8 cellular contexts compared by ENCODE assay signal in the genomic region with DNA sequence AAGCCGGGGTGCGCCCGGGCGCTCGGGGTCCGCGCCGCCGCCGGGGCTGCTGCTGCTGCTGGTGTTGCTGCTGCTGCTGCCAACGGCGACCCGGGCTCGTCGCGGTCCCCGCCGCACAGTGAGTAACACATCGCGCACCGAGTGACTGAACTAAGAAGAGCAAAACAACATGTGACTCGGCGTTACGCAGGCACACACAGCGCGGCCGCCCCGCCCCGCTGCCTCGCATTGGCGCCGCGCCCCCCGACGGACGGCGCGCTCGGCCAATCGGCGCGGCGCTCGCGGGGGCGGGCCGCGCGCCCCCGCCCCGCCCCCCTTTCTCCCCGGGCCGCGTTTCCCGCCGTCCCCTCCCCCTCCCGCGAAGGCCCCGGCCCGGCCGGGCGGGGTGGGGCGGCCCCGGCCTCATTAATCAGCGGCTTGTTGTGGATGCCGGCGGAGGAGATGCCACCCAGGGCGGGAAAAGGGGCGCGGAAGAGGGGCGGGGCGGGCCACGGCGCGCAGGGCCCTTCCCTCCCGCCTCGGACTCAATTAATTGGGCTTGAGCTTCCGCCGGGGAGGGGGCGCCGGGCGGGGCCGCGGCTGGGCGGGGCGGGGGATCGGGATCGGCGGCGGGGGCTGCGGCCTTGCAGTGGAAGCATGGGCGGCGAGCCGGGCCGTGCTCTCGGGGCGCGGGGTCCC. TPM values are rescaled to one million over a fixed set of nuclear protein-coding genes. Genes with fewer than 3 reads are reported as not detected.
A peak's percentile ranks its signal among the peaks of the same experiment; 100 is the strongest.
DNase-seq lines count a peak whose midpoint lies in the region; ATAC-seq and TF ChIP-seq lines count a peak whose summit lies in the region.

A gene with protein sequence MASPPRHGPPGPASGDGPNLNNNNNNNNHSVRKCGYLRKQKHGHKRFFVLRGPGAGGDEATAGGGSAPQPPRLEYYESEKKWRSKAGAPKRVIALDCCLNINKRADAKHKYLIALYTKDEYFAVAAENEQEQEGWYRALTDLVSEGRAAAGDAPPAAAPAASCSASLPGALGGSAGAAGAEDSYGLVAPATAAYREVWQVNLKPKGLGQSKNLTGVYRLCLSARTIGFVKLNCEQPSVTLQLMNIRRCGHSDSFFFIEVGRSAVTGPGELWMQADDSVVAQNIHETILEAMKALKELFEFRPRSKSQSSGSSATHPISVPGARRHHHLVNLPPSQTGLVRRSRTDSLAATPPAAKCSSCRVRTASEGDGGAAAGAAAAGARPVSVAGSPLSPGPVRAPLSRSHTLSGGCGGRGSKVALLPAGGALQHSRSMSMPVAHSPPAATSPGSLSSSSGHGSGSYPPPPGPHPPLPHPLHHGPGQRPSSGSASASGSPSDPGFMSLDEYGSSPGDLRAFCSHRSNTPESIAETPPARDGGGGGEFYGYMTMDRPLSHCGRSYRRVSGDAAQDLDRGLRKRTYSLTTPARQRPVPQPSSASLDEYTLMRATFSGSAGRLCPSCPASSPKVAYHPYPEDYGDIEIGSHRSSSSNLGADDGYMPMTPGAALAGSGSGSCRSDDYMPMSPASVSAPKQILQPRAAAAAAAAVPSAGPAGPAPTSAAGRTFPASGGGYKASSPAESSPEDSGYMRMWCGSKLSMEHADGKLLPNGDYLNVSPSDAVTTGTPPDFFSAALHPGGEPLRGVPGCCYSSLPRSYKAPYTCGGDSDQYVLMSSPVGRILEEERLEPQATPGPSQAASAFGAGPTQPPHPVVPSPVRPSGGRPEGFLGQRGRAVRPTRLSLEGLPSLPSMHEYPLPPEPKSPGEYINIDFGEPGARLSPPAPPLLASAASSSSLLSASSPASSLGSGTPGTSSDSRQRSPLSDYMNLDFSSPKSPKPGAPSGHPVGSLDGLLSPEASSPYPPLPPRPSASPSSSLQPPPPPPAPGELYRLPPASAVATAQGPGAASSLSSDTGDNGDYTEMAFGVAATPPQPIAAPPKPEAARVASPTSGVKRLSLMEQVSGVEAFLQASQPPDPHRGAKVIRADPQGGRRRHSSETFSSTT (N-terminal part only) (minus strand): TSS at position 127 of the 678 bp plus-strand sequence. CDS start 530 bp downstream, outside the sequence.

- peaks cover 26% of the 10 kb centered on the region for H3K4me1 Mint-ChIP-seq in activated T-helper 2 cell treated with anti-CD3 and anti-CD28 coated beads, Interferon-gamma antibody, Interleukin-2, Interleukin-4, amounts not matched to agents 10 μg/mL and 5 μg/mL and 100 μg/mL, durations not matched to agents 14 hours and 24 hours and 36 hours (ENCODE audit: low read depth)
- H3K4me1 Mint-ChIP-seq in natural killer cell, result peaks cover 16 to 19% of the 10 kb centered on the region in 2 donors
- H3K4me1 Mint-ChIP-seq in stimulated activated naive B cell treated with anti-CD40 and anti-IgM and Interleukin-4, amounts not matched to agents 10 μg/mL and 1 μg/mL and 100 μg/mL, for 72 hours, result peaks cover 4 to 7% of the 10 kb centered on the region in 2 donors

- peak; percentile 98 for DNase-seq in DMS79 (lab: John Stamatoyannopoulos, UW)
- peak; percentile 85 for DNase-seq in RPMI7951 (ENCODE audit: low read depth)
- DNase-seq in activated T-helper 2 cell treated with anti-CD3 and anti-CD28 coated beads, Interferon-gamma antibody, Interleukin-2, Interleukin-4, amounts not matched to agents 10 μg/mL and 5 μg/mL and 100 μg/mL, durations not matched to agents 14 hours and 24 hours and 36 hours (ENCODE audit: low spot score), result peak; percentile 92
- peak; percentile 94 for DNase-seq in fibroblast of mammary gland (ENCODE audit: low read depth)
- peak; percentile 97 for DNase-seq in natural killer cell
- peak; percentile 87 for DNase-seq in stimulated activated naive B cell treated with anti-CD40 and anti-IgM and Interleukin-4, amounts not matched to agents 10 μg/mL and 1 μg/mL and 100 μg/mL, for 72 hours

- H3K36me3 Mint-ChIP-seq in activated T-helper 2 cell treated with anti-CD3 and anti-CD28 coated beads, Interferon-gamma antibody, Interleukin-2, Interleukin-4, amounts not matched to agents 10 μg/mL and 5 μg/mL and 100 μg/mL, durations not matched to agents 14 hours and 24 hours and 36 hours (ENCODE audit: low read depth), result peaks cover 8% of the 10 kb centered on the region
- no peaks in the 10 kb centered on the region for H3K36me3 Mint-ChIP-seq in natural killer cell
- H3K36me3 Mint-ChIP-seq in stimulated activated naive B cell treated with anti-CD40 and anti-IgM and Interleukin-4, amounts not matched to agents 10 μg/mL and 1 μg/mL and 100 μg/mL, for 72 hours, result peaks cover 0 to 6% of the 10 kb centered on the region in 2 donors

- TF ChIP-seq CTCF in KMS-11 (conservative IDR thresholded peaks at IDR 0.05; ENCODE audit: low read depth, low read length) (no peak), fibroblast of mammary gland (conservative IDR thresholded peaks at IDR 0.05; ENCODE audit: control insufficient read depth, insufficient read depth, low read depth, low read length) (no peak), natural killer cell (IDR thresholded peaks at IDR 0.05) (no peak)

- peaks cover 16% of the 10 kb centered on the region for H3K27me3 Mint-ChIP-seq in activated T-helper 2 cell treated with anti-CD3 and anti-CD28 coated beads, Interferon-gamma antibody, Interleukin-2, Interleukin-4, amounts not matched to agents 10 μg/mL and 5 μg/mL and 100 μg/mL, durations not matched to agents 14 hours and 24 hours and 36 hours (ENCODE audit: low read depth)
- H3K27me3 Mint-ChIP-seq in natural killer cell (ENCODE audit: low read depth in 2 of 2), result peaks cover 7 to 11% of the 10 kb centered on the region in 2 donors
- H3K27me3 Mint-ChIP-seq in stimulated activated naive B cell treated with anti-CD40 and anti-IgM and Interleukin-4, amounts not matched to agents 10 μg/mL and 1 μg/mL and 100 μg/mL, for 72 hours, result peaks cover 0 to 5% of the 10 kb centered on the region in 2 donors

- no peaks in the 10 kb centered on the region for H3K36me3 ChIP-seq in KMS-11 (ENCODE audit: insufficient read depth)

- H3K9me3 Mint-ChIP-seq in activated T-helper 2 cell treated with anti-CD3 and anti-CD28 coated beads, Interferon-gamma antibody, Interleukin-2, Interleukin-4, amounts not matched to agents 10 μg/mL and 5 μg/mL and 100 μg/mL, durations not matched to agents 14 hours and 24 hours and 36 hours, result no peaks in the 10 kb centered on the region
- H3K9me3 Mint-ChIP-seq in natural killer cell, result no peaks in the 10 kb centered on the region
- peaks cover 0 to 1% of the 10 kb centered on the region in 2 donors for H3K9me3 Mint-ChIP-seq in stimulated activated naive B cell treated with anti-CD40 and anti-IgM and Interleukin-4, amounts not matched to agents 10 μg/mL and 1 μg/mL and 100 μg/mL, for 72 hours

- intact Hi-C loops in activated T-helper 2 cell treated with anti-CD3 and anti-CD28 coated beads, Interferon-gamma antibody, Interleukin-2, Interleukin-4, amounts not matched to agents 10 μg/mL and 5 μg/mL and 100 μg/mL, durations not matched to agents 14 hours and 24 hours and 36 hours (cut with micrococcal nuclease), result loop anchor here (2.0 to 10.0 kb wide), 7 partner anchors 54 to 1569 kb away; a partner anchor contains a TSS
- intact Hi-C loops in natural killer cell (cut with micrococcal nuclease), result loop anchor here (5.0 kb wide), 1 partner anchor 79 kb away; no protein-coding TSS in a partner anchor

- peak within 1 kb of the TSS; percentile 81 for H3K9ac ChIP-seq in KMS-11

- H3K4me3 ChIP-seq in KMS-11 (IDR thresholded peaks at IDR 0.05; ENCODE audit: insufficient read depth, low read depth, low read length) (no peak within 1 kb of the TSS), fibroblast of mammary gland (ENCODE audit: control insufficient read depth, low read depth, low read length) (peak within 1 kb of the TSS; percentile 65)

- H3K27ac ChIP-seq in KMS-11, result peak within 1 kb of the TSS; percentile 70

- no peak within 1 kb of the TSS for H3K4me2 ChIP-seq in KMS-11

- H3K79me2 ChIP-seq in KMS-11 (ENCODE audit: insufficient read depth, low read depth), result no peaks in the 10 kb centered on the region

- H3K4me3 Mint-ChIP-seq in activated T-helper 2 cell treated with anti-CD3 and anti-CD28 coated beads, Interferon-gamma antibody, Interleukin-2, Interleukin-4, amounts not matched to agents 10 μg/mL and 5 μg/mL and 100 μg/mL, durations not matched to agents 14 hours and 24 hours and 36 hours (ENCODE audit: low read depth), result peak within 1 kb of the TSS; percentile 81
- peak within 1 kb of the TSS; percentile 90 for H3K4me3 Mint-ChIP-seq in natural killer cell
- peak within 1 kb of the TSS; percentile 88 to 89 for H3K4me3 Mint-ChIP-seq in stimulated activated naive B cell treated with anti-CD40 and anti-IgM and Interleukin-4, amounts not matched to agents 10 μg/mL and 1 μg/mL and 100 μg/mL, for 72 hours

- no peaks in the 10 kb centered on the region for H4K20me1 ChIP-seq in KMS-11 (ENCODE audit: insufficient read depth)

- peak; percentile 94 for ATAC-seq in GM21825 (IDR thresholded peaks at IDR 0.05; ENCODE audit: unreplicated experiment)
- ATAC-seq in natural killer cell, result peak; percentile 82 to 95 (median 87)
- ATAC-seq in stimulated activated naive B cell treated with anti-CD40 and anti-IgM and Interleukin-4, amounts not matched to agents 10 μg/mL and 1 μg/mL and 100 μg/mL, for 72 hours (replicated peaks), result peak; percentile 93 to 94

- no peaks in the 10 kb centered on the region for H3K27me3 ChIP-seq in KMS-11 (ENCODE audit: insufficient read depth, low read depth)

- H3K4me1 ChIP-seq in KMS-11 (ENCODE audit: low read depth, poor library complexity, severe bottlenecking), result peaks cover 16% of the 10 kb centered on the region

- peak within 1 kb of the TSS; percentile 54 for H2AFZ ChIP-seq in KMS-11 (ENCODE audit: low read depth)

- peak within 1 kb of the TSS; percentile 73 for H3K27ac Mint-ChIP-seq in activated T-helper 2 cell treated with anti-CD3 and anti-CD28 coated beads, Interferon-gamma antibody, Interleukin-2, Interleukin-4, amounts not matched to agents 10 μg/mL and 5 μg/mL and 100 μg/mL, durations not matched to agents 14 hours and 24 hours and 36 hours
- H3K27ac Mint-ChIP-seq in natural killer cell, result peak within 1 kb of the TSS; percentile 77 to 87
- peak within 1 kb of the TSS; percentile 69 for H3K27ac Mint-ChIP-seq in stimulated activated naive B cell treated with anti-CD40 and anti-IgM and Interleukin-4, amounts not matched to agents 10 μg/mL and 1 μg/mL and 100 μg/mL, for 72 hours

RNA-seq across cellular contexts. Expression of the gene that starts here (rescaled TPM):
- 0.24 and 0.49 TPM in 2 replicates for total RNA-seq in RPMI7951 (2014; rRNA removed; shearing (Covaris generic))
- 5.0 and 5.5 TPM in 2 replicates for total RNA-seq in activated T-helper 2 cell treated with anti-CD3 and anti-CD28 coated beads, Interferon-gamma antibody, Interleukin-2, Interleukin-4, amounts not matched to agents 10 μg/mL and 5 μg/mL and 100 μg/mL, durations not matched to agents 14 hours and 24 hours and 36 hours
- 10 to 100 TPM; 39.8 to 79.1 (median 60.9) TPM for total RNA-seq in natural killer cell

Comparison
In these comparisons a context has a peak if more than half of its experiments do, and no peak if none do; other contexts are left out.
1. Peak in DNase-seq in RPMI7951; RNA of the gene not detected or under 1 TPM.